In genomic region chr4:137998666-137999429, GRCh38 we compare ENCODE assay signal across 19 cellular contexts.
DNase-seq lines count a peak whose midpoint lies in the region; ATAC-seq, FAIRE-seq and TF ChIP-seq lines count a peak whose summit lies in the region.
"Had no signal": no experiment of that assay in that cellular context is flagged by ENCODE, and none has a peak within 500 bp of the region (broad histone marks: within the 10 kb centered on the region; RNA-seq: fewer than 3 reads in every experiment).

No MANE protein-coding gene starts in this region.

- H2AK9ac ChIP-seq in IMR-90 (replicated peaks; ENCODE audit: low read depth, low read length, poor library complexity): no peak overlapping the region

- H3K23ac ChIP-seq in IMR-90 (ENCODE audit: low read depth, low read length) (no peak overlapping the region), mesenchymal stem cell (ENCODE audit: low read length in 2 of 2) (no peak overlapping the region)

- no peak overlapping the region for H2BK12ac ChIP-seq in mesenchymal stem cell (ENCODE audit: low read length in 2 of 2)

- TF ChIP-seq POLR2A in IMR-90 (IDR thresholded peaks at IDR 0.05; ENCODE audit: low read depth, low read length) (no peak), body of pancreas (IDR thresholded peaks at IDR 0.05) (no peak)

- WGBS in IMR-90 (ENCODE audit: extremely low coverage in 2 of 2, insufficient read length in 1 of 2), 2 experiments: no CpG with 5 or more reads among the region's 1 CpG
- WGBS in mesenchymal stem cell: no CpG with 5 or more reads among the region's 1 CpG
- 26 to 59% (median 47%) methylated on average over 1 of the region's 1 CpG for WGBS in small intestine, 3 donors
- WGBS in body of pancreas, 2 donors: 52 to 58% methylated on average over 1 of the region's 1 CpG

- in situ Hi-C loops in IMR-90 (cut with MboI; ENCODE audit: low sequenced_read_pairs): no loop called here

- no peak for TF ChIP-seq CTCF in AG04450 (IDR thresholded peaks at IDR 0.05; ENCODE audit: low read depth, low read length)
- TF ChIP-seq CTCF in IMR-90 (conservative IDR thresholded peaks at IDR 0.05; ENCODE audit: low read depth, low read length): no peak
- TF ChIP-seq CTCF in chondrocyte (IDR thresholded peaks at IDR 0.05): no peak
- TF ChIP-seq CTCF in body of pancreas (IDR thresholded peaks at IDR 0.05): no peak

- 0 out of 2 replicates have a peak overlapping the region, but pooled peaks have one; percentile 31 for H2BK20ac ChIP-seq in IMR-90 (ENCODE audit: low read depth, low read length)

- no peak overlapping the region for H2AK5ac ChIP-seq in IMR-90 (ENCODE audit: low read depth, low read length)
- H2AK5ac ChIP-seq in mesenchymal stem cell (ENCODE audit: low read length, severe bottlenecking): no peak overlapping the region

- CTCF ChIA-PET in AG04450 (lab: Charles Lee): interaction anchor here (0.5 kb wide), 1 partner anchor 37 kb away, joined by 3 read pairs; no protein-coding TSS in a partner anchor
- CTCF ChIA-PET in IMR-90 (lab: Yijun Ruan, JAX): interaction anchor here (0.8 kb wide), 1 partner anchor 682 kb away, joined by 3 read pairs; no protein-coding TSS in a partner anchor

- H3K27ac Mint-ChIP-seq in chondrocyte (ENCODE audit: unreplicated experiment): peak overlapping the region; percentile 43
- H3K27ac Mint-ChIP-seq: nephron progenitor cell had no signal

- H4K20me1 ChIP-seq in IMR-90 (ENCODE audit: insufficient read depth, low read length): no peaks in the 10 kb centered on the region

- H3K4ac ChIP-seq in IMR-90 (ENCODE audit: low read depth, low read length) (0 out of 2 replicates have a peak overlapping the region, but pooled peaks have one; percentile 9), mesenchymal stem cell (ENCODE audit: low read depth in 1 of 2, low read length in 2 of 2) (no peak overlapping the region)

- no peaks in the 10 kb centered on the region for H3K79me1 ChIP-seq in IMR-90 (ENCODE audit: low read depth in 1 of 2, low read length in 2 of 2)
- no peaks in the 10 kb centered on the region for H3K79me1 ChIP-seq in mesenchymal stem cell (replicated peaks; ENCODE audit: low read length, poor library complexity, severe bottlenecking)

- H2BK120ac ChIP-seq in IMR-90 (ENCODE audit: low read depth, low read length): peak overlapping the region; percentile 59
- H2BK120ac ChIP-seq in mesenchymal stem cell (ENCODE audit: low read depth, low read length): no peak overlapping the region

- H3K9me3 ChIP-seq in AG04450 (ENCODE audit: control insufficient read depth, insufficient read depth, low read length): no peaks in the 10 kb centered on the region
- no peaks in the 10 kb centered on the region for H3K9me3 ChIP-seq in IMR-90 (ENCODE audit: control insufficient read depth, insufficient read depth, low read length)
- no peaks in the 10 kb centered on the region for H3K9me3 ChIP-seq in mesenchymal stem cell (ENCODE audit: control insufficient read depth, low read length)
- no peaks in the 10 kb centered on the region for H3K9me3 ChIP-seq in small intestine (ENCODE audit: control insufficient read depth, low read depth)
- no peaks in the 10 kb centered on the region for H3K9me3 ChIP-seq in body of pancreas
- H3K9me3 ChIP-seq: MG63 had no signal

- H3K27me3 ChIP-seq in AG04450 (ENCODE audit: control insufficient read depth, insufficient read depth, low read length) (no peaks in the 10 kb centered on the region), IMR-90 (ENCODE audit: control insufficient read depth, insufficient read depth, low read length) (no peaks in the 10 kb centered on the region), mesenchymal stem cell (ENCODE audit: control insufficient read depth in 1 of 2, insufficient read depth in 1 of 2, low read length in 2 of 2) (no peaks in the 10 kb centered on the region), small intestine (ENCODE audit: control insufficient read depth in 2 of 2, insufficient read depth in 2 of 2, low read length in 2 of 2) (no peaks in the 10 kb centered on the region), body of pancreas (no peaks in the 10 kb centered on the region)
- H3K27me3 ChIP-seq: MG63 had no signal

- no peak overlapping the region for H3K4me3 Mint-ChIP-seq in chondrocyte (ENCODE audit: unreplicated experiment)
- H3K4me3 Mint-ChIP-seq: nephron progenitor cell had no signal

- H3K14ac ChIP-seq in IMR-90 (replicated peaks; ENCODE audit: low read depth, low read length): peak overlapping the region; percentile 37; the same call in 1 of the 2 replicates
- no peak overlapping the region for H3K14ac ChIP-seq in mesenchymal stem cell (ENCODE audit: low read length in 2 of 2)

- H3K4me1 Mint-ChIP-seq in chondrocyte (ENCODE audit: low read depth): peaks cover 33% of the 10 kb centered on the region
- H3K4me1 Mint-ChIP-seq: nephron progenitor cell had no signal

- H3K9ac ChIP-seq in IMR-90 (ENCODE audit: low read depth, low read length) (no peak overlapping the region), mesenchymal stem cell (ENCODE audit: low read length) (no peak overlapping the region)

- H3K27me3 Mint-ChIP-seq in chondrocyte (ENCODE audit: low read depth): no peaks in the 10 kb centered on the region

- H3K4me3 ChIP-seq in AG04450 (ENCODE audit: low read depth, low read length) (no peak overlapping the region), IMR-90 (ENCODE audit: insufficient read depth, low read depth, low read length) (no peak overlapping the region), mesenchymal stem cell (ENCODE audit: insufficient read depth in 1 of 2, low read depth in 1 of 2, low read length in 2 of 2) (no peak overlapping the region), small intestine (ENCODE audit: low read depth in 1 of 2, low read length in 2 of 2) (no peak overlapping the region), body of pancreas (no peak overlapping the region)
- H3K4me3 ChIP-seq: MG63 had no signal

- intact Hi-C loops in IMR-90 (cut with micrococcal nuclease): no loop called here
- intact Hi-C loops in body of pancreas (cut with DNase I): no loop called here

- H4K91ac ChIP-seq in IMR-90 (ENCODE audit: insufficient read depth, low read depth, low read length) (peak overlapping the region; percentile 44; the same call in 1 of the 2 replicates), mesenchymal stem cell (ENCODE audit: low read length) (no peak overlapping the region)

- no peaks in the 10 kb centered on the region for H3K36me3 ChIP-seq in IMR-90 (ENCODE audit: control insufficient read depth, insufficient read depth, low read length)
- no peaks in the 10 kb centered on the region for H3K36me3 ChIP-seq in mesenchymal stem cell (ENCODE audit: control insufficient read depth in 1 of 2, insufficient read depth in 2 of 2, low read depth in 1 of 2, low read length in 2 of 2)
- no peaks in the 10 kb centered on the region for H3K36me3 ChIP-seq in small intestine (ENCODE audit: control insufficient read depth in 2 of 2, insufficient read depth in 2 of 2, low read length in 2 of 2)
- H3K36me3 ChIP-seq in body of pancreas (replicated peaks in 1 of 2; ENCODE audit: insufficient read depth in 1 of 2, low read depth in 2 of 2): no peaks in the 10 kb centered on the region
- H3K36me3 ChIP-seq: MG63 had no signal

- H3K27ac ChIP-seq in AG04450 (ENCODE audit: low read depth, low read length) (no peak overlapping the region), IMR-90 (ENCODE audit: insufficient read depth, low read length) (no peak overlapping the region; the same call in 1 of the 2 replicates), mesenchymal stem cell (ENCODE audit: low read length, poor library complexity, severe bottlenecking) (peak overlapping the region; percentile 71), small intestine (ENCODE audit: low read depth in 1 of 2, low read length in 1 of 2) (no peak overlapping the region), body of pancreas (no peak overlapping the region)

- ATAC-seq in IMR-90 (ENCODE audit: low read depth) (peak; percentile 47), body of pancreas (no peak)

- H3K18ac ChIP-seq in IMR-90 (ENCODE audit: low read depth, low read length) (peak overlapping the region; percentile 97; the same call in 1 of the 2 replicates), mesenchymal stem cell (ENCODE audit: low read depth in 1 of 2, low read length in 2 of 2) (no peak overlapping the region)

- dilution Hi-C loops in IMR-90 (cut with HindIII; ENCODE audit: low sequenced_read_pairs, unreplicated experiment): no loop called here

- H2AFZ ChIP-seq in IMR-90 (replicated peaks; ENCODE audit: low read length, poor library complexity): no peak overlapping the region
- H2AFZ ChIP-seq in mesenchymal stem cell (ENCODE audit: low read depth, low read length): no peak overlapping the region

- FAIRE-seq in small intestine (lab: Jason Lieb, UNC): no peak
- FAIRE-seq: GM19239 had no signal

- H4K8ac ChIP-seq in IMR-90 (ENCODE audit: low read depth in 2 of 2, low read length in 2 of 2): peak overlapping the region in 1 of 2 experiments; percentile 49; a peak in 1 of 4 replicates
- no peak overlapping the region for H4K8ac ChIP-seq in mesenchymal stem cell (ENCODE audit: low read length)

- peaks cover 3% of the 10 kb centered on the region for H3K9me3 Mint-ChIP-seq in chondrocyte (ENCODE audit: low read depth)
- H3K9me3 Mint-ChIP-seq: nephron progenitor cell had no signal

- H3K4me1 ChIP-seq in IMR-90 (ENCODE audit: control insufficient read depth, insufficient read depth, low read length): peaks cover 8% of the 10 kb centered on the region; the same call in 1 of the 2 replicates
- H3K4me1 ChIP-seq in mesenchymal stem cell (ENCODE audit: control insufficient read depth, insufficient read depth, low read depth, low read length): peaks cover 5% of the 10 kb centered on the region
- no peaks in the 10 kb centered on the region for H3K4me1 ChIP-seq in small intestine (ENCODE audit: control insufficient read depth in 2 of 2, insufficient read depth in 1 of 2, low read depth in 1 of 2, low read length in 1 of 2)
- no peaks in the 10 kb centered on the region for H3K4me1 ChIP-seq in body of pancreas

- H2BK5ac ChIP-seq in IMR-90 (ENCODE audit: low read depth, low read length, poor library complexity, severe bottlenecking) (peak overlapping the region; percentile 72), mesenchymal stem cell (ENCODE audit: low read depth, low read length, poor library complexity, severe bottlenecking) (peak overlapping the region; percentile 5)

- H4K5ac ChIP-seq in IMR-90 (ENCODE audit: low read depth, low read length): peak overlapping the region; percentile 80; the same call in 1 of the 2 replicates

- no peaks in the 10 kb centered on the region for H3K36me3 Mint-ChIP-seq in chondrocyte (ENCODE audit: low read depth)

- H2BK15ac ChIP-seq in IMR-90 (ENCODE audit: low read depth, low read length) (no peak overlapping the region), mesenchymal stem cell (ENCODE audit: low read depth, poor library complexity, severe bottlenecking) (no peak overlapping the region)

- peak; percentile 11 for DNase-seq in AG04450 (ENCODE audit: low read depth, low spot score)
- DNase-seq in IMR-90: peak; percentile 63
- DNase-seq in chondrocyte (ENCODE audit: low spot score): no peak
- no peak for DNase-seq in mesenchymal stem cell
- no peak for DNase-seq in GDM1 (lab: John Stamatoyannopoulos, UW)
- DNase-seq in small intestine: no peak
- no peak for DNase-seq in body of pancreas
- no peak for DNase-seq in NCI-H1436 treated with DMSO at 0.1 percent for 48 hours (lab: John Stamatoyannopoulos, UW)
- DNase-seq: activated CD4-positive, alpha-beta T cell treated with anti-CD3 and anti-CD28 coated beads for 1 hour; activated naive CD4-positive, alpha-beta T cell; effector memory CD4-positive, alpha-beta T cell; MG63; NCI-H1694; NCI-H446; nephron progenitor cell; retina; Right ventricle myocardium superior; T-helper 9 cell had no signal

- no peaks in the 10 kb centered on the region for H3K9me1 ChIP-seq in IMR-90 (ENCODE audit: insufficient read depth, low read length)

- H3K4me2 ChIP-seq in IMR-90 (ENCODE audit: low read depth, low read length): peak overlapping the region; percentile 62; the same call in 1 of the 2 replicates
- no peak overlapping the region for H3K4me2 ChIP-seq in mesenchymal stem cell (ENCODE audit: low read length, poor library complexity, severe bottlenecking)

- POLR2A ChIA-PET in AG04450 (lab: Yijun Ruan, JAX): no interaction called here
- POLR2A ChIA-PET in IMR-90 (lab: Charles Lee; ENCODE audit: unreplicated experiment): no interaction called here

- no TSS peak for BruUV-seq in IMR-90 (replicated peaks; lab: Mats Ljungman, UMichigan)

- no peak for TF ChIP-seq RAD21 in IMR-90 (IDR thresholded peaks at IDR 0.05; ENCODE audit: low read length)

- no peak overlapping the region; the same call in 1 of the 2 replicates for H3K56ac ChIP-seq in IMR-90 (ENCODE audit: extremely low read depth, insufficient read depth, low read length)

Comparison
In these comparisons a context has a peak if more than half of its experiments do, and no peak if none do; other contexts are left out.
1. DNase-seq: peak in AG04450 (single experiment) and IMR-90 (single experiment); none in chondrocyte (single experiment), mesenchymal stem cell (single experiment), GDM1 (single experiment), small intestine (single experiment), body of pancreas (0 of 4) and NCI-H1436 treated with DMSO at 0.1 percent for 48 hours (single experiment).